ENCODE assay signal across 9 cellular contexts in genomic region chr22:46074771-46075551, GRCh38.
DNase-seq lines count a peak whose midpoint lies in the region; ATAC-seq and TF ChIP-seq lines count a peak whose summit lies in the region.
"Had no signal": no experiment of that assay in that cellular context is flagged by ENCODE, and none has a peak within 500 bp of the region (broad histone marks: within the 10 kb centered on the region; RNA-seq: fewer than 3 reads in every experiment).

No MANE protein-coding gene starts in this region.

- H3F3A ChIP-seq in OCI-LY1 (ENCODE audit: insufficient read depth, low read length): no peaks in the 10 kb centered on the region

- H2AFZ ChIP-seq in OCI-LY1 (ENCODE audit: low read length): no peak overlapping the region
- no peak overlapping the region for H2AFZ ChIP-seq in parathyroid adenoma

- H3K4me2 ChIP-seq in OCI-LY1 (ENCODE audit: low read length): peak overlapping the region; percentile 19; the same call in 1 of the 2 replicates
- peak overlapping the region; percentile 82 for H3K4me2 ChIP-seq in parathyroid adenoma (ENCODE audit: low read length)

- no peaks in the 10 kb centered on the region for H4K20me1 ChIP-seq in OCI-LY1 (ENCODE audit: insufficient read depth, low read length)

- H3K27me3 ChIP-seq in OCI-LY1 (ENCODE audit: insufficient read depth, low read length) (no peaks in the 10 kb centered on the region), esophagus muscularis mucosa (no peaks in the 10 kb centered on the region), parathyroid adenoma (ENCODE audit: control insufficient read depth, insufficient read depth, low read length) (no peaks in the 10 kb centered on the region)

- H3K9ac ChIP-seq in OCI-LY1 (ENCODE audit: low read length) (no peak overlapping the region; the same call in 1 of the 2 replicates), parathyroid adenoma (no peak overlapping the region)

- H3K9me3 ChIP-seq in OCI-LY1 (ENCODE audit: low read length): no peaks in the 10 kb centered on the region
- H3K9me3 ChIP-seq in esophagus muscularis mucosa: no peaks in the 10 kb centered on the region
- no peaks in the 10 kb centered on the region for H3K9me3 ChIP-seq in parathyroid adenoma (ENCODE audit: control insufficient read depth, low read length)

- peaks cover 4% of the 10 kb centered on the region; the same call in 1 of the 2 replicates for H3K79me2 ChIP-seq in OCI-LY1 (ENCODE audit: insufficient read depth, low read length)
- H3K79me2 ChIP-seq in parathyroid adenoma: peaks cover 46% of the 10 kb centered on the region

- TF ChIP-seq POLR2A in esophagus muscularis mucosa (IDR thresholded peaks at IDR 0.05; ENCODE audit: low read depth): no peak

- no peak for TF ChIP-seq EP300 in esophagus muscularis mucosa (IDR thresholded peaks at IDR 0.05)

- H3K4me3 ChIP-seq in OCI-LY1 (ENCODE audit: low read depth, low read length, poor library complexity, severe bottlenecking) (peak overlapping the region; percentile 17), esophagus muscularis mucosa (peak overlapping the region; percentile 85 to 92 (median 88)), parathyroid adenoma (ENCODE audit: low read depth, low read length) (peak overlapping the region; percentile 66)

- ATAC-seq in HG03045 (IDR thresholded peaks at IDR 0.05; ENCODE audit: unreplicated experiment): no peak
- no peak for ATAC-seq in GM18519 (IDR thresholded peaks at IDR 0.05; ENCODE audit: low FRiP score, unreplicated experiment)
- no peak for ATAC-seq in HG02588 (IDR thresholded peaks at IDR 0.05; ENCODE audit: unreplicated experiment)

- peaks cover 26% of the 10 kb centered on the region for H3K4me1 ChIP-seq in OCI-LY1 (ENCODE audit: insufficient read depth, low read length, severe bottlenecking)
- H3K4me1 ChIP-seq in esophagus muscularis mucosa: peaks cover 59 to 73% (median 69%) of the 10 kb centered on the region in 4 donors
- no peaks in the 10 kb centered on the region for H3K4me1 ChIP-seq in parathyroid adenoma

- H3K9me2 ChIP-seq in OCI-LY1 (ENCODE audit: low read depth, low read length): no peaks in the 10 kb centered on the region

- no peak for TF ChIP-seq CTCF in OCI-LY1 (IDR thresholded peaks at IDR 0.05; ENCODE audit: low read length)
- no peak for TF ChIP-seq CTCF in esophagus muscularis mucosa (IDR thresholded peaks at IDR 0.05)
- no peak for TF ChIP-seq CTCF in parathyroid adenoma (IDR thresholded peaks at IDR 0.05)

- peak; percentile 36 for DNase-seq in EH (ENCODE audit: low read depth)
- DNase-seq in esophagus muscularis mucosa (ENCODE audit: extremely low spot score): no peak
- DNase-seq in anterior cingulate cortex (lab: John Stamatoyannopoulos, UW): no peak
- DNase-seq: NCI-H524 treated with DMSO at 0.1 percent for 48 hours had no signal

- no peaks in the 10 kb centered on the region; the same call in 1 of the 2 replicates for H3K36me3 ChIP-seq in OCI-LY1 (ENCODE audit: insufficient read depth, low read length)
- H3K36me3 ChIP-seq in esophagus muscularis mucosa: peaks cover 0 to 16% (median 0%) of the 10 kb centered on the region in 4 donors
- H3K36me3 ChIP-seq in parathyroid adenoma (ENCODE audit: control insufficient read depth, insufficient read depth, low read length): no peaks in the 10 kb centered on the region

- intact Hi-C loops in esophagus muscularis mucosa (cut with DNase I): loop anchor here (5.0 kb wide), 1 partner anchor 63 kb away; no protein-coding TSS in a partner anchor

- WGBS in esophagus muscularis mucosa: 28% methylated on average over 10 of the region's 19 CpGs

- H3K27ac ChIP-seq in OCI-LY1 (ENCODE audit: low read depth, low read length, poor library complexity, severe bottlenecking) (peak overlapping the region; percentile 32), esophagus muscularis mucosa (replicated peaks in 1 of 4) (peak overlapping the region; percentile 92 to 98 (median 96)), parathyroid adenoma (no peak overlapping the region)

Comparison
In these comparisons a context has a peak if more than half of its experiments do, and no peak if none do; other contexts are left out.
1. H3K4me3 ChIP-seq: peak in every context shown above with its lines; median percentile 88 in esophagus muscularis mucosa; 66 in parathyroid adenoma; 17 in OCI-LY1.